12 cellular contexts compared by ENCODE assay signal in genomic region chr11:19962053-19962794, GRCh38.
"Had no signal": no experiment of that assay in that cellular context is flagged by ENCODE, and none has a peak within 500 bp of the region (broad histone marks: within the 10 kb centered on the region; RNA-seq: fewer than 3 reads in every experiment).

No MANE protein-coding gene starts in this region.

- ATAC-seq: pancreas had no signal

- H3K4me1 ChIP-seq: colonic mucosa, pancreas, vagina had no signal

- H3K4me3 ChIP-seq: colonic mucosa, esophagus muscularis mucosa, lung, pancreas, skin epidermis, vagina had no signal

- H3K36me3 ChIP-seq: colonic mucosa, pancreas, vagina had no signal

- DNase-seq: activated CD4-positive, alpha-beta T cell treated with anti-CD3 and anti-CD28 coated beads, Interleukin-2, amount 50 U/mL, for 1 hour; activated naive CD8-positive, alpha-beta T cell treated with anti-CD3 and anti-CD28 coated beads, Interleukin-2, amount 10 ng/mL, durations not matched to agents 7 days and 5 days; anterior cingulate cortex; colonic mucosa; head of caudate nucleus; immature natural killer cell; pancreas; retina had no signal

- H3K27ac ChIP-seq: colonic mucosa, pancreas, skin epidermis, vagina had no signal

- H3K9me3 ChIP-seq: colonic mucosa, esophagus muscularis mucosa, pancreas, vagina had no signal

- H3K27me3 ChIP-seq: colonic mucosa, esophagus muscularis mucosa, pancreas, vagina had no signal
